ENCODE assay signal across 15 cellular contexts in the genomic region with DNA sequence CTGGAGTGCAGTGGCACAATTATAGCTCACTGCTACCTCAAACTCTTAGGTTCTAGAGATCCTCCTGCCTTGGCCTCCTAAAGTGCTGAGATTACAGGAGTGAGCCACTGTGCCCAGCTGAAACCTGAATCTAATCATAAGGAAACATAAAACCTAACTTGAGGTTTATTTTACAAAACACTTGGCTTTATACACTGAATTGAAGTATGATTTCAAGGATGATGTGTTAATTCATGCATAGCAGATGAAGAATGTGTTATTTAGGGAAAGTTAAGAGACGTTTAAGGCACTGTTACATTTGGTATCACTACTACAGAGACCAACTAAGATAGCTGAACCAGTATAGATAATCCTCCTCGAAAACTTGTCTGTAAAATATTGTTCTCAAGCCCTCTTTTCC.
"Had no signal": no experiment of that assay in that cellular context is flagged by ENCODE, and none has a peak within 500 bp of the region (broad histone marks: within the 10 kb centered on the region; RNA-seq: fewer than 3 reads in every experiment).

No MANE protein-coding gene starts in this region.

- H3K27ac Mint-ChIP-seq: memory B cell, T-helper 17 cell had no signal

- H3K36me3 ChIP-seq: adrenal gland, heart right ventricle, left ventricle myocardium inferior, tibial artery had no signal

- H3K27me3 ChIP-seq: adrenal gland, heart right ventricle, tibial artery had no signal

- ATAC-seq: heart right ventricle, T-helper 17 cell had no signal

- H3K27ac ChIP-seq: adrenal gland, left ventricle myocardium inferior, parathyroid adenoma, tibial artery had no signal

- H3K4me3 ChIP-seq: adrenal gland, heart right ventricle, left ventricle myocardium inferior, tibial artery had no signal

- H2AFZ ChIP-seq: parathyroid adenoma had no signal

- H3K4me3 Mint-ChIP-seq: memory B cell, neural crest cell, T-helper 17 cell had no signal

- H3K27me3 Mint-ChIP-seq: memory B cell, T-helper 17 cell had no signal

- H3K9me3 ChIP-seq: adrenal gland, tibial artery had no signal

- DNase-seq: activated CD4-positive, CD25-positive, alpha-beta regulatory T cell; activated T-cell treated with anti-CD3 and anti-CD28 coated beads, Interleukin-2, amount 50 U/mL, for 48 hours; adrenal gland; heart right ventricle; islet precursor cell; left ventricle myocardium inferior; retina; stimulated activated CD4-positive, alpha-beta T cell treated with anti-CD3 and anti-CD28 coated beads, Interleukin-4, amount 100 ng/mL, for 24 hours; T-helper 17 cell; tibial artery had no signal

- H3K9ac ChIP-seq: parathyroid adenoma had no signal

- FAIRE-seq: colon, frontal cortex had no signal
